Comparison of ENCODE assay signal across 11 cellular contexts in the genomic region with DNA sequence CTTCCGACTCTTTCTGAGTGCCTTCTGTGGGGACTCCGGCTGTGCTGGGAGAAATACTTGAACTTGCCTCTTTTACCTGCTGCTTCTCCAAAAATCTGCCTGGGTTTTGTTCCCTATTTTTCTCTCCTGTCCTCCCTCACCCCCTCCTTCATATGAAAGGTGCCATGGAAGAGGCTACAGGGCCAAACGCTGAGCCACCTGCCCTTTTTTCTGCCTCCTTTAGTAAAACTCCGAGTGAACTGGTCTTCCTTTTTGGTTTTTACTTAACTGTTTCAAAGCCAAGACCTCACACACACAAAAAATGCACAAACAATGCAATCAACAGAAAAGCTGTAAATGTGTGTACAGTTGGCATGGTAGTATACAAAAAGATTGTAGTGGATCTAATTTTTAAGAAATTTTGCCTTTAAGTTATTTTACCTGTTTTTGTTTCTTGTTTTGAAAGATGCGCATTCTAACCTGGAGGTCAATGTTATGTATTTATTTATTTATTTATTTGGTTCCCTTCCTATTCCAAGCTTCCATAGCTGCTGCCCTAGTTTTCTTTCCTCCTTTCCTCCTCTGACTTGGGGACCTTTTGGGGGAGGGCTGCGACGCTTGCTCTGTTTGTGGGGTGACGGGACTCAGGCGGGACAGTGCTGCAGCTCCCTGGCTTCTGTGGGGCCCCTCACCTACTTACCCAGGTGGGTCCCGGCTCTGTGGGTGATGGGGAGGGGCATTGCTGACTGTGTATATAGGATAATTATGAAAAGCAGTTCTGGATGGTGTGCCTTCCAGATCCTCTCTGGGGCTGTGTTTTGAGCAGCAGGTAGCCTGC. TPM values are rescaled to one million over a fixed set of nuclear protein-coding genes. Genes with fewer than 3 reads are reported as not detected.
DNase-seq lines count a peak whose midpoint lies in the region; ATAC-seq and TF ChIP-seq lines count a peak whose summit lies in the region.
"Had no signal": no experiment of that assay in that cellular context is flagged by ENCODE, and none has a peak within 500 bp of the region (broad histone marks: within the 10 kb centered on the region; RNA-seq: fewer than 3 reads in every experiment).

No MANE protein-coding gene starts in this region.

- 84% methylated on average over 10 of the region's 10 CpGs for WGBS in hepatocyte (ENCODE audit: low lambda C conversion rate, missing lambda C conversion rate)

- H3K27ac Mint-ChIP-seq in activated naive CD4-positive, alpha-beta T cell treated with anti-CD3 and anti-CD28 coated beads for 36 hours, result peak overlapping the region; percentile 90
- H3K27ac Mint-ChIP-seq in activated T-cell treated with anti-CD3 and anti-CD28 coated beads, Interleukin-2, amount 50 U/mL, for 72 hours, result peak overlapping the region; percentile 99

- no peak overlapping the region for H3K4me3 ChIP-seq in hepatocyte
- peak overlapping the region; percentile 20 for H3K4me3 ChIP-seq in thoracic aorta

- H3K4me2 ChIP-seq in hepatocyte, result peak overlapping the region; percentile 22

- ATAC-seq in activated T-cell treated with anti-CD3 and anti-CD28 coated beads, Interleukin-2, amount 50 U/mL, for 72 hours (replicated peaks in 1 of 2), result no peak
- ATAC-seq in thoracic aorta (ENCODE audit: insufficient number of reproducible peaks, low FRiP score, low read depth), result no peak
- ATAC-seq in HG02798 (IDR thresholded peaks at IDR 0.05; ENCODE audit: poor library complexity, unreplicated experiment), result no peak
- ATAC-seq: heart left ventricle, right cardiac atrium had no signal

- H3K36me3 ChIP-seq in hepatocyte (replicated peaks; ENCODE audit: insufficient read depth, low read depth) (peaks cover 4% of the 10 kb centered on the region), thoracic aorta (peaks cover 28% of the 10 kb centered on the region)

- no peaks in the 10 kb centered on the region for H3K27me3 ChIP-seq in hepatocyte
- H3K27me3 ChIP-seq in thoracic aorta (replicated peaks; ENCODE audit: insufficient read depth), result no peaks in the 10 kb centered on the region
- H3K27me3 ChIP-seq: heart left ventricle had no signal

- H3K9me2 ChIP-seq in hepatocyte (replicated peaks; ENCODE audit: insufficient read depth), result no peaks in the 10 kb centered on the region

- H3K4me1 Mint-ChIP-seq in activated naive CD4-positive, alpha-beta T cell treated with anti-CD3 and anti-CD28 coated beads for 36 hours (ENCODE audit: low read depth), result peaks cover 52% of the 10 kb centered on the region
- peaks cover 60% of the 10 kb centered on the region for H3K4me1 Mint-ChIP-seq in activated T-cell treated with anti-CD3 and anti-CD28 coated beads, Interleukin-2, amount 50 U/mL, for 72 hours (ENCODE audit: low read depth)

- H3K4me1 ChIP-seq in hepatocyte (ENCODE audit: insufficient read depth), result no peaks in the 10 kb centered on the region
- H3K4me1 ChIP-seq in thoracic aorta (ENCODE audit: control insufficient read depth in 1 of 2, low read depth in 2 of 2), result peaks cover 13 to 25% of the 10 kb centered on the region in 2 donors

- H3K27me3 Mint-ChIP-seq in activated naive CD4-positive, alpha-beta T cell treated with anti-CD3 and anti-CD28 coated beads for 36 hours (ENCODE audit: low read depth), result no peaks in the 10 kb centered on the region
- no peaks in the 10 kb centered on the region for H3K27me3 Mint-ChIP-seq in activated T-cell treated with anti-CD3 and anti-CD28 coated beads, Interleukin-2, amount 50 U/mL, for 72 hours (ENCODE audit: low read depth)

- no peak overlapping the region for H2AFZ ChIP-seq in hepatocyte

- H3K36me3 Mint-ChIP-seq in activated naive CD4-positive, alpha-beta T cell treated with anti-CD3 and anti-CD28 coated beads for 36 hours (ENCODE audit: low read depth), result peaks cover 59% of the 10 kb centered on the region
- peaks cover 39 to 57% of the 10 kb centered on the region in 2 donors for H3K36me3 Mint-ChIP-seq in activated T-cell treated with anti-CD3 and anti-CD28 coated beads, Interleukin-2, amount 50 U/mL, for 72 hours (ENCODE audit: insufficient read depth in 2 of 2)

- H3K9me3 Mint-ChIP-seq in activated naive CD4-positive, alpha-beta T cell treated with anti-CD3 and anti-CD28 coated beads for 36 hours, result no peaks in the 10 kb centered on the region
- H3K9me3 Mint-ChIP-seq in activated T-cell treated with anti-CD3 and anti-CD28 coated beads, Interleukin-2, amount 50 U/mL, for 72 hours, result peaks cover 0 to 2% of the 10 kb centered on the region in 2 donors

- H4K20me1 ChIP-seq in hepatocyte (ENCODE audit: insufficient read depth, poor library complexity, severe bottlenecking), result peaks cover 26% of the 10 kb centered on the region

- DNase-seq in activated naive CD4-positive, alpha-beta T cell treated with anti-CD3 and anti-CD28 coated beads for 36 hours, result no peak
- DNase-seq in activated naive CD4-positive, alpha-beta T cell (lab: John Stamatoyannopoulos, UW), result no peak
- no peak for DNase-seq in activated T-cell treated with anti-CD3 and anti-CD28 coated beads, Interleukin-2, amount 50 U/mL, for 72 hours
- DNase-seq in hepatocyte (ENCODE audit: low spot score), result no peak
- no peak for DNase-seq in thoracic aorta (ENCODE audit: low spot score)
- DNase-seq in NCI-H1105 treated with DMSO at 0.1 percent for 48 hours (lab: John Stamatoyannopoulos, UW), result no peak
- DNase-seq in GM03348 (ENCODE audit: low spot score), result no peak
- DNase-seq: heart left ventricle, NCI-H69 had no signal

- no peak for TF ChIP-seq CTCF in hepatocyte (IDR thresholded peaks at IDR 0.05; ENCODE audit: poor library complexity)
- TF ChIP-seq CTCF in thoracic aorta (IDR thresholded peaks at IDR 0.05), result no peak

- peak overlapping the region; percentile 80 for H3K4me3 Mint-ChIP-seq in activated naive CD4-positive, alpha-beta T cell treated with anti-CD3 and anti-CD28 coated beads for 36 hours
- peak overlapping the region; percentile 89 to 98 for H3K4me3 Mint-ChIP-seq in activated T-cell treated with anti-CD3 and anti-CD28 coated beads, Interleukin-2, amount 50 U/mL, for 72 hours

- intact Hi-C loops in activated naive CD4-positive, alpha-beta T cell treated with anti-CD3 and anti-CD28 coated beads for 36 hours (cut with micrococcal nuclease), result loop anchor here (5.0 kb wide), 5 partner anchors 258 to 492 kb away; a partner anchor contains a TSS

- CTCF ChIA-PET in activated naive CD4-positive, alpha-beta T cell treated with anti-CD3 and anti-CD28 coated beads for 36 hours (lab: Charles Lee), result interaction anchor here (1.3 to 12.2 kb wide), 5 partner anchors 9 to 150 kb away, joined by 4 to 265 read pairs (median 173); no protein-coding TSS in a partner anchor

- H3K9me3 ChIP-seq in hepatocyte (ENCODE audit: low read depth) (no peaks in the 10 kb centered on the region), thoracic aorta (no peaks in the 10 kb centered on the region)
- H3K9me3 ChIP-seq: heart left ventricle had no signal

- peaks cover 29% of the 10 kb centered on the region for H3K79me2 ChIP-seq in hepatocyte

- H3K27ac ChIP-seq in hepatocyte (no peak overlapping the region), thoracic aorta (no peak overlapping the region)

RNA-seq across cellular contexts. Expression of a gene that starts 4.8 kb away (rescaled TPM):
- 100 to 1,000 TPM; 226 to 227 TPM for total RNA-seq in activated naive CD4-positive, alpha-beta T cell treated with anti-CD3 and anti-CD28 coated beads for 36 hours
- total RNA-seq in activated T-cell treated with anti-CD3 and anti-CD28 coated beads, Interleukin-2, amount 50 U/mL, for 72 hours, result 100 to 1,000 TPM; 334 to 429 TPM
- total RNA-seq in hepatocyte (71.3 and 81.0 TPM in 2 replicates), thoracic aorta (10 to 100 TPM; 28.8 to 53.6 TPM)
- 96.6 and 99.1 TPM in 2 replicates for polyA plus RNA-seq in hepatocyte
